ENCODE assay signal across 1 cellular context in the genomic region with DNA sequence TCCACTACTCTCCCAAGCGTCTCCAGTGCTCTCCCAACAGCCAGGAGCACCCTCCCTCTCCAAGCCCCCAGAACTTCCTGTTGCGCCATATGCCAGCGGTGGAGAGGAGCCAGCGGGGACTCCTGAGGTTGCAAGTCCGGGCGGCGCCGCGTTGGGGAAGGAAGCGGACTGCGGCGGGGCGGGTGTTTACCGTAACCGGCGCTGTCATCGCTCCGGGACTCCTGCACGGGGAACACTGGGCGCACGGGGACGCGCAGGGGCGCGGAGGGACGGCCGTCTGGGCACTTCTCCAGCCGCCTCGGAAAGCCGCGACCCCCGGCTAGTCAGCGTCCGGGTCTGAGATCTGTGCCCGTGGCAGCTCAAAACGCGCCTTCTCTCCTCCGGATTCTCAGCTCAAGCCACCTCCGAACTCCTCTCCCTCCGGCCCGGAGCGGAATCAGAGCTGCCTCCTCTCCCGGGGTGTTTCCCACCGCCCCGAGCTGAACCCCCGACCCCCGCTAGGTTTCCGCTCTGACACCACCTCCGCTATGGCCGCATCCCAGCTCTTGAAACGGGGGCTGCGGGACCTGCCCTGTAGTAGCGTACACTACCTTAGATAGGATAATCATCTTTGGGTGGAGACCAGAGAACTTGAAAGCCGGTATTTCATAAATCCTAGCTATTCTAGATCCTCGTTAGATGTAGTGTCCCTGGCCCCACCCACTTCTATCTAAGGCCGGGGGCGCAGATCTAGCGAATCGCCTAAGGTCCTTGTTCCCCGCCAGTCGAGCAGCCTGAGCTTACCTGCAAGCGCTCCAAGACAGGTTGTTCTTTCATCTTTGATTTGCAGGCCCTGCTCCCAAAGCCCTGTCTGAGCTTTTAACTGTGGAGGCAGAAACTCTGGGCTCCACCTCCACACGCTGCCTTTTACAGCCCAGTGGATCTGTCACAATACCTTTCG.
TF ChIP-seq lines count a peak whose summit lies in the region.

A gene with protein sequence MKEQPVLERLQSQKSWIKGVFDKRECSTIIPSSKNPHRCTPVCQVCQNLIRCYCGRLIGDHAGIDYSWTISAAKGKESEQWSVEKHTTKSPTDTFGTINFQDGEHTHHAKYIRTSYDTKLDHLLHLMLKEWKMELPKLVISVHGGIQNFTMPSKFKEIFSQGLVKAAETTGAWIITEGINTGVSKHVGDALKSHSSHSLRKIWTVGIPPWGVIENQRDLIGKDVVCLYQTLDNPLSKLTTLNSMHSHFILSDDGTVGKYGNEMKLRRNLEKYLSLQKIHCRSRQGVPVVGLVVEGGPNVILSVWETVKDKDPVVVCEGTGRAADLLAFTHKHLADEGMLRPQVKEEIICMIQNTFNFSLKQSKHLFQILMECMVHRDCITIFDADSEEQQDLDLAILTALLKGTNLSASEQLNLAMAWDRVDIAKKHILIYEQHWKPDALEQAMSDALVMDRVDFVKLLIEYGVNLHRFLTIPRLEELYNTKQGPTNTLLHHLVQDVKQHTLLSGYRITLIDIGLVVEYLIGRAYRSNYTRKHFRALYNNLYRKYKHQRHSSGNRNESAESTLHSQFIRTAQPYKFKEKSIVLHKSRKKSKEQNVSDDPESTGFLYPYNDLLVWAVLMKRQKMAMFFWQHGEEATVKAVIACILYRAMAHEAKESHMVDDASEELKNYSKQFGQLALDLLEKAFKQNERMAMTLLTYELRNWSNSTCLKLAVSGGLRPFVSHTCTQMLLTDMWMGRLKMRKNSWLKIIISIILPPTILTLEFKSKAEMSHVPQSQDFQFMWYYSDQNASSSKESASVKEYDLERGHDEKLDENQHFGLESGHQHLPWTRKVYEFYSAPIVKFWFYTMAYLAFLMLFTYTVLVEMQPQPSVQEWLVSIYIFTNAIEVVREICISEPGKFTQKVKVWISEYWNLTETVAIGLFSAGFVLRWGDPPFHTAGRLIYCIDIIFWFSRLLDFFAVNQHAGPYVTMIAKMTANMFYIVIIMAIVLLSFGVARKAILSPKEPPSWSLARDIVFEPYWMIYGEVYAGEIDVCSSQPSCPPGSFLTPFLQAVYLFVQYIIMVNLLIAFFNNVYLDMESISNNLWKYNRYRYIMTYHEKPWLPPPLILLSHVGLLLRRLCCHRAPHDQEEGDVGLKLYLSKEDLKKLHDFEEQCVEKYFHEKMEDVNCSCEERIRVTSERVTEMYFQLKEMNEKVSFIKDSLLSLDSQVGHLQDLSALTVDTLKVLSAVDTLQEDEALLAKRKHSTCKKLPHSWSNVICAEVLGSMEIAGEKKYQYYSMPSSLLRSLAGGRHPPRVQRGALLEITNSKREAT (N-terminal part only) (minus strand): TSS at position 881 of the 940 bp plus-strand sequence. CDS start 65 bp downstream, at position 816.

TF ChIP-seq in GM23338, 12 proteins besides CTCF, POLR2A, EP300 and RAD21 (continued from another document):
- TF ChIP-seq, protein P1, sequence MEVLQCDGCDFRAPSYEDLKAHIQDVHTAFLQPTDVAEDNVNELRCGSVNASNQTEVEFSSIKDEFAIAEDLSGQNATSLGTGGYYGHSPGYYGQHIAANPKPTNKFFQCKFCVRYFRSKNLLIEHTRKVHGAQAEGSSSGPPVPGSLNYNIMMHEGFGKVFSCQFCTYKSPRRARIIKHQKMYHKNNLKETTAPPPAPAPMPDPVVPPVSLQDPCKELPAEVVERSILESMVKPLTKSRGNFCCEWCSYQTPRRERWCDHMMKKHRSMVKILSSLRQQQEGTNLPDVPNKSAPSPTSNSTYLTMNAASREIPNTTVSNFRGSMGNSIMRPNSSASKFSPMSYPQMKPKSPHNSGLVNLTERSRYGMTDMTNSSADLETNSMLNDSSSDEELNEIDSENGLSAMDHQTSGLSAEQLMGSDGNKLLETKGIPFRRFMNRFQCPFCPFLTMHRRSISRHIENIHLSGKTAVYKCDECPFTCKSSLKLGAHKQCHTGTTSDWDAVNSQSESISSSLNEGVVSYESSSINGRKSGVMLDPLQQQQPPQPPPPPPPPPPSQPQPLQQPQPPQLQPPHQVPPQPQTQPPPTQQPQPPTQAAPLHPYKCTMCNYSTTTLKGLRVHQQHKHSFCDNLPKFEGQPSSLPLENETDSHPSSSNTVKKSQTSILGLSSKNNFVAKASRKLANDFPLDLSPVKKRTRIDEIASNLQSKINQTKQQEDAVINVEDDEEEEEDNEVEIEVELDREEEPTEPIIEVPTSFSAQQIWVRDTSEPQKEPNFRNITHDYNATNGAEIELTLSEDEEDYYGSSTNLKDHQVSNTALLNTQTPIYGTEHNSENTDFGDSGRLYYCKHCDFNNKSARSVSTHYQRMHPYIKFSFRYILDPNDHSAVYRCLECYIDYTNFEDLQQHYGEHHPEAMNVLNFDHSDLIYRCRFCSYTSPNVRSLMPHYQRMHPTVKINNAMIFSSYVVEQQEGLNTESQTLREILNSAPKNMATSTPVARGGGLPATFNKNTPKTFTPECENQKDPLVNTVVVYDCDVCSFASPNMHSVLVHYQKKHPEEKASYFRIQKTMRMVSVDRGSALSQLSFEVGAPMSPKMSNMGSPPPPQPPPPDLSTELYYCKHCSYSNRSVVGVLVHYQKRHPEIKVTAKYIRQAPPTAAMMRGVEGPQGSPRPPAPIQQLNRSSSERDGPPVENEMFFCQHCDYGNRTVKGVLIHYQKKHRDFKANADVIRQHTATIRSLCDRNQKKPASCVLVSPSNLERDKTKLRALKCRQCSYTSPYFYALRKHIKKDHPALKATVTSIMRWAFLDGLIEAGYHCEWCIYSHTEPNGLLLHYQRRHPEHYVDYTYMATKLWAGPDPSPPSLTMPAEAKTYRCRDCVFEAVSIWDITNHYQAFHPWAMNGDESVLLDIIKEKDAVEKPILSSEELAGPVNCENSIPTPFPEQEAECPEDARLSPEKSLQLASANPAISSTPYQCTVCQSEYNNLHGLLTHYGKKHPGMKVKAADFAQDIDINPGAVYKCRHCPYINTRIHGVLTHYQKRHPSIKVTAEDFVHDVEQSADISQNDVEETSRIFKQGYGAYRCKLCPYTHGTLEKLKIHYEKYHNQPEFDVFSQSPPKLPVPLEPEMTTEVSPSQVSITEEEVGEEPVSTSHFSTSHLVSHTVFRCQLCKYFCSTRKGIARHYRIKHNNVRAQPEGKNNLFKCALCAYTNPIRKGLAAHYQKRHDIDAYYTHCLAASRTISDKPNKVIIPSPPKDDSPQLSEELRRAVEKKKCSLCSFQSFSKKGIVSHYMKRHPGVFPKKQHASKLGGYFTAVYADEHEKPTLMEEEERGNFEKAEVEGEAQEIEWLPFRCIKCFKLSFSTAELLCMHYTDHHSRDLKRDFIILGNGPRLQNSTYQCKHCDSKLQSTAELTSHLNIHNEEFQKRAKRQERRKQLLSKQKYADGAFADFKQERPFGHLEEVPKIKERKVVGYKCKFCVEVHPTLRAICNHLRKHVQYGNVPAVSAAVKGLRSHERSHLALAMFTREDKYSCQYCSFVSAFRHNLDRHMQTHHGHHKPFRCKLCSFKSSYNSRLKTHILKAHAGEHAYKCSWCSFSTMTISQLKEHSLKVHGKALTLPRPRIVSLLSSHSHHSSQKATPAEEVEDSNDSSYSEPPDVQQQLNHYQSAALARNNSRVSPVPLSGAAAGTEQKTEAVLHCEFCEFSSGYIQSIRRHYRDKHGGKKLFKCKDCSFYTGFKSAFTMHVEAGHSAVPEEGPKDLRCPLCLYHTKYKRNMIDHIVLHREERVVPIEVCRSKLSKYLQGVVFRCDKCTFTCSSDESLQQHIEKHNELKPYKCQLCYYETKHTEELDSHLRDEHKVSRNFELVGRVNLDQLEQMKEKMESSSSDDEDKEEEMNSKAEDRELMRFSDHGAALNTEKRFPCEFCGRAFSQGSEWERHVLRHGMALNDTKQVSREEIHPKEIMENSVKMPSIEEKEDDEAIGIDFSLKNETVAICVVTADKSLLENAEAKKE (CRISPR knock-in tag; IDR thresholded peaks at IDR 0.05): no peak
- TF ChIP-seq STAT1 (IDR thresholded peaks at IDR 0.05; ENCODE audit: unreplicated experiment): no peak
- no peak for TF ChIP-seq JUNB (IDR thresholded peaks at IDR 0.05; ENCODE audit: unreplicated experiment)
